Comparison of ENCODE assay signal across 23 cellular contexts in the genomic region with DNA sequence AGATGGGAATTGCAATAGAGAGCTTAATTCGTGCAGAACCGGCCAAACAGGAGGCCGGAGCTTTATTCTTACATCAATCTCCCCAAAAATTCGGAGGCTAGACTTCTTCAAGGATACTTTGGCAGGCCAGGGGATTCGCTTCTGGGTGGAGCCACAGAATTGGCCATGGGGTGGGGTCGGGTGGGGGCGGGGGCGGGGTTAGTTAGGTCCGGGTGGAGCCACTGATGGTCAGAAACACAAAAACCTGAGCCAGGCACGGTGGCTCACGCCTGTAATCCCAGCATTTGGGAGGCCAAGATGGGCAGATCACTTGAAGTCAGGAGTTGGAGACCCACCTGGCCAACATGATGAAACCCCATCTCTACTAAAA.
A peak's percentile ranks its signal among the peaks of the same experiment; 100 is the strongest.
DNase-seq lines count a peak whose midpoint lies in the region; ATAC-seq and TF ChIP-seq lines count a peak whose summit lies in the region.
"Had no signal": no experiment of that assay in that cellular context is flagged by ENCODE, and none has a peak within 500 bp of the region (broad histone marks: within the 10 kb centered on the region; RNA-seq: fewer than 3 reads in every experiment).

No MANE protein-coding gene starts in this region.

- intact Hi-C loops in Panc1 (cut with micrococcal nuclease; ENCODE audit: unreplicated experiment) (no loop called here), dorsolateral prefrontal cortex (cut with DNase I) (loop anchor here in 1 of 2 donors (10.0 kb wide), 1 partner anchor 110 kb away; the partner anchor contains the start of gene ZNF713), colonic mucosa (cut with DNase I) (no loop called here)

- peak; percentile 50 for DNase-seq in NCI-H510A (lab: John Stamatoyannopoulos, UW)
- no peak for DNase-seq in NCI-H510A treated with DMSO at 0.1 percent for 48 hours (lab: John Stamatoyannopoulos, UW)
- no peak for DNase-seq in Panc1 (ENCODE audit: low read depth, low spot score)
- no peak for DNase-seq in dorsolateral prefrontal cortex
- no peak for DNase-seq in mesendoderm
- no peak for DNase-seq in NCI-H1092 (lab: John Stamatoyannopoulos, UW)
- no peak for DNase-seq in colonic mucosa
- no peak for DNase-seq in NCI-H1417 treated with DMSO at 0.1 percent for 48 hours (lab: John Stamatoyannopoulos, UW)
- DNase-seq: activated CD4-positive, alpha-beta T cell treated with anti-CD3 and anti-CD28 coated beads for 48 hours; activated T-cell treated with anti-CD3 and anti-CD28 coated beads, Interleukin-2, amount 50 U/mL, for 24 hours; CD4-positive, CD25-positive, alpha-beta regulatory T cell; effector CD8-positive, alpha-beta T cell; EL; esophagus squamous epithelium; immature natural killer cell; KG1; left ventricle myocardium superior; stimulated activated CD4-positive, alpha-beta T cell treated with anti-CD3 and anti-CD28 coated beads, Interleukin-1b, Interleukin-23, amount 100 ng/mL, for 48 hours; stomach; WERI-Rb-1 had no signal

- in situ Hi-C loops in Panc1 (cut with HindIII; ENCODE audit: low pct_unique_long_range_greater_than_20kb, low sequenced_read_pairs): no loop called here

- H4K8ac ChIP-seq in mesendoderm (ENCODE audit: low read depth, low read length): no peak overlapping the region

- no peak overlapping the region for H2BK15ac ChIP-seq in mesendoderm (replicated peaks; ENCODE audit: low read depth)

- H3K56ac ChIP-seq in mesendoderm (ENCODE audit: low read length): peak overlapping the region; percentile 10

- H3K9me3 ChIP-seq in Panc1 (ENCODE audit: control insufficient read depth, insufficient read depth, low read depth, low read length) (no peaks in the 10 kb centered on the region), colonic mucosa (no peaks in the 10 kb centered on the region)
- H3K9me3 ChIP-seq: esophagus squamous epithelium, stomach, thyroid gland had no signal

- H3K79me2 ChIP-seq in mesendoderm (ENCODE audit: control insufficient read depth, insufficient read depth, low read length): no peaks in the 10 kb centered on the region

- H3K36me3 ChIP-seq in Panc1 (ENCODE audit: control insufficient read depth, insufficient read depth, low read length) (no peaks in the 10 kb centered on the region), mesendoderm (ENCODE audit: control insufficient read depth, insufficient read depth, low read length) (no peaks in the 10 kb centered on the region), colonic mucosa (no peaks in the 10 kb centered on the region)
- H3K36me3 ChIP-seq: esophagus squamous epithelium, stomach, thyroid gland, WERI-Rb-1 had no signal

- CTCF ChIA-PET in Panc1 (lab: Charles Lee): no interaction called here

- no peak overlapping the region for H3K4ac ChIP-seq in mesendoderm (ENCODE audit: low read depth, low read length)

- peak overlapping the region; percentile 78 for H3K27ac ChIP-seq in Panc1 (ENCODE audit: low read length)
- H3K27ac ChIP-seq in dorsolateral prefrontal cortex: peak overlapping the region in 6 of 59 donors; percentile 11 to 73 (median 58)
- no peak overlapping the region for H3K27ac ChIP-seq in mesendoderm (ENCODE audit: low read depth, low read length)
- H3K27ac ChIP-seq in colonic mucosa: no peak overlapping the region
- H3K27ac ChIP-seq: thyroid gland, WERI-Rb-1 had no signal

- no CpG with 5 or more reads among the region's 11 CpGs for WGBS in mesendoderm (ENCODE audit: extremely low coverage, insufficient coverage, low lambda C conversion rate)

- POLR2A ChIA-PET in Panc1 (lab: Charles Lee): interaction anchor here (0.7 kb wide), 1 partner anchor 57 kb away, joined by 3 read pairs; no protein-coding TSS in a partner anchor

- no peaks in the 10 kb centered on the region for H3K79me1 ChIP-seq in mesendoderm (ENCODE audit: low read length)

- H3K23ac ChIP-seq in mesendoderm (ENCODE audit: low read length): no peak overlapping the region

- H3K27me3 ChIP-seq in Panc1 (ENCODE audit: control insufficient read depth, insufficient read depth, low read length) (no peaks in the 10 kb centered on the region), dorsolateral prefrontal cortex (no peaks in the 10 kb centered on the region), mesendoderm (ENCODE audit: insufficient read depth, low read length, poor library complexity) (no peaks in the 10 kb centered on the region), colonic mucosa (no peaks in the 10 kb centered on the region)
- H3K27me3 ChIP-seq: esophagus squamous epithelium, stomach, thyroid gland had no signal

- H3K4me1 ChIP-seq in Panc1 (ENCODE audit: control insufficient read depth, insufficient read depth, low read length) (peaks cover 23% of the 10 kb centered on the region), mesendoderm (ENCODE audit: control insufficient read depth, low read depth, low read length) (no peaks in the 10 kb centered on the region), colonic mucosa (no peaks in the 10 kb centered on the region)
- H3K4me1 ChIP-seq: thyroid gland had no signal

- no peak overlapping the region for H4K5ac ChIP-seq in mesendoderm (ENCODE audit: low read length)

- no peak overlapping the region for H2AK5ac ChIP-seq in mesendoderm (ENCODE audit: low read length)

- 0 out of 2 replicates have a peak, but pooled peaks have one; percentile 5 for ATAC-seq in Panc1
- ATAC-seq: left ventricle myocardium superior; natural killer cell treated with Interleukin-12 subunit alpha and Interleukin-12 subunit beta and Interleukin-15 and Interleukin-18, amount 100 ng/mL, for 72 hours had no signal

- no peak overlapping the region for H3K18ac ChIP-seq in mesendoderm (ENCODE audit: low read length)

- H3K4me2 ChIP-seq in mesendoderm (ENCODE audit: low read length): peak overlapping the region; percentile 46
- H3K4me2 ChIP-seq: smooth muscle cell had no signal

- no peak overlapping the region for H2BK120ac ChIP-seq in mesendoderm (ENCODE audit: low read depth, low read length)

- TF ChIP-seq CTCF in Panc1 (IDR thresholded peaks at IDR 0.05): no peak
- TF ChIP-seq CTCF in dorsolateral prefrontal cortex (IDR thresholded peaks at IDR 0.05 in 54 of 56, conservative IDR thresholded peaks at IDR 0.05 in 2 of 56; ENCODE audit: low read depth in 1 of 56, partially characterized antibody in 56 of 56): no peak
- TF ChIP-seq CTCF in colonic mucosa (IDR thresholded peaks at IDR 0.05): no peak

- no peak overlapping the region for H2BK5ac ChIP-seq in mesendoderm (ENCODE audit: low read length)

- peak overlapping the region in 1 of 2 experiments; percentile 20; a peak in 1 of 4 replicates for H3K4me3 ChIP-seq in Panc1 (ENCODE audit: low read depth in 2 of 2, low read length in 2 of 2)
- H3K4me3 ChIP-seq in dorsolateral prefrontal cortex: peak overlapping the region in 40 of 59 donors; percentile 3 to 59 (median 32)
- no peak overlapping the region for H3K4me3 ChIP-seq in mesendoderm (ENCODE audit: low read length)
- no peak overlapping the region for H3K4me3 ChIP-seq in colonic mucosa
- H3K4me3 ChIP-seq: smooth muscle cell, stomach, thyroid gland had no signal

- H3K9ac ChIP-seq in mesendoderm (ENCODE audit: low read length) (peak overlapping the region; percentile 20), colonic mucosa (ENCODE audit: low read depth in 2 of 2, low read length in 2 of 2) (no peak overlapping the region)

- no TSS peak for BruUV-seq in Panc1 (replicated peaks; lab: Mats Ljungman, UMichigan)

Comparison
In these comparisons a context has a peak if more than half of its experiments do, and no peak if none do; other contexts are left out.
1. H3K4me3 ChIP-seq: peak in dorsolateral prefrontal cortex (40 of 59); none in mesendoderm (single experiment) and colonic mucosa (single experiment).